ENCODE assay signal across 1 cellular context in genomic region chr3:128620268-128620691, GRCh38.
TF ChIP-seq lines count a peak whose summit lies in the region.

No MANE protein-coding gene starts in this region.

TF ChIP-seq in H1, 55 proteins besides CTCF, POLR2A, EP300 and RAD21:
- no peak for TF ChIP-seq E2F6 (IDR thresholded peaks at IDR 0.05)
- no peak for TF ChIP-seq CTBP2 (IDR thresholded peaks at IDR 0.05; ENCODE audit: borderline replicate concordance, insufficient read depth, insufficient read length, low read length)
- TF ChIP-seq JUND (IDR thresholded peaks at IDR 0.05; ENCODE audit: low read length), result no peak
- TF ChIP-seq ZNF274 (IDR thresholded peaks at IDR 0.05; ENCODE audit: borderline replicate concordance, extremely low read depth, low read length), result no peak
- TF ChIP-seq SIN3A (conservative IDR thresholded peaks at IDR 0.05 in 1 of 2, IDR thresholded peaks at IDR 0.05 in 1 of 2; ENCODE audit: low read depth in 1 of 2, low read length in 2 of 2), result no peak
- TF ChIP-seq MAFK (IDR thresholded peaks at IDR 0.05; ENCODE audit: low read depth, low read length), result no peak
- TF ChIP-seq GABPA (IDR thresholded peaks at IDR 0.05; ENCODE audit: borderline replicate concordance, insufficient read depth, low read length), result no peak
- TF ChIP-seq TEAD4 (IDR thresholded peaks at IDR 0.05; ENCODE audit: low read depth, low read length), result no peak
- TF ChIP-seq SP1 (IDR thresholded peaks at IDR 0.05; ENCODE audit: low read depth, low read length), result no peak
- no peak for TF ChIP-seq RBBP5 (IDR thresholded peaks at IDR 0.05; ENCODE audit: borderline replicate concordance, low read depth, low read length)
- no peak for TF ChIP-seq TAF7 (optimal IDR thresholded peaks at IDR 0.05; ENCODE audit: borderline replicate concordance, low read depth, low read length)
- TF ChIP-seq HDAC6 (IDR thresholded peaks at IDR 0.05; ENCODE audit: low read depth, low read length), result no peak
- TF ChIP-seq POU5F1 (IDR thresholded peaks at IDR 0.05; ENCODE audit: low read depth, low read length), result no peak
- no peak for TF ChIP-seq YY1 (IDR thresholded peaks at IDR 0.05; ENCODE audit: low read depth, low read length)
- TF ChIP-seq TBP (IDR thresholded peaks at IDR 0.05; ENCODE audit: low read depth, low read length), result no peak
